Comparison of ENCODE assay signal across 8 cellular contexts in genomic region chr1:88890790-88891317, GRCh38. TPM values are rescaled to one million over a fixed set of nuclear protein-coding genes. Genes with fewer than 3 reads are reported as not detected.
DNase-seq lines count a peak whose midpoint lies in the region; ATAC-seq and TF ChIP-seq lines count a peak whose summit lies in the region.

No MANE protein-coding gene starts in this region.

- peak overlapping the region; percentile 74 for H3K9ac ChIP-seq in H9 (ENCODE audit: extremely low read depth, insufficient read length, low read length)

- ATAC-seq in sciatic nerve (peak; percentile 38), HG03039 (IDR thresholded peaks at IDR 0.05; ENCODE audit: unreplicated experiment) (no peak)

- H3K79me2 ChIP-seq in H9 (ENCODE audit: insufficient read depth, low read length): peaks cover 1% of the 10 kb centered on the region; the same call in 1 of the 2 replicates
- H3K79me2 ChIP-seq in PC-9 (ENCODE audit: low read depth): peaks cover 45% of the 10 kb centered on the region

- H4K5ac ChIP-seq in H9 (ENCODE audit: insufficient read length, low read depth, low read length): no peak overlapping the region

- intact Hi-C loops in PC-9 (cut with micrococcal nuclease; ENCODE audit: unreplicated experiment) (loop anchor here (5.0 kb wide), 1 partner anchor 209 kb away; the partner anchor contains the start of gene PKN2), sciatic nerve (cut with DNase I) (no loop called here)

- H3K79me1 ChIP-seq in H9 (ENCODE audit: insufficient read depth, low read depth, low read length, poor library complexity, severe bottlenecking): no peaks in the 10 kb centered on the region

- peak; percentile 35 for DNase-seq in DMS114 treated with DMSO at 0.1 percent for 48 hours (lab: John Stamatoyannopoulos, UW; ENCODE audit: unreplicated experiment)
- DNase-seq in H9: peak; percentile 38
- peak in 1 of 2 experiments; percentile 42 for DNase-seq in PC-9
- peak; percentile 62 for DNase-seq in astrocyte of the hippocampus (ENCODE audit: low read depth, low spot score)
- no peak for DNase-seq in iPS DF 6.9 (ENCODE audit: low read depth, low spot score)
- no peak for DNase-seq in sciatic nerve (ENCODE audit: low spot score)
- no peak for DNase-seq in activated gamma-delta T cell (lab: John Stamatoyannopoulos, UW)

- H2BK5ac ChIP-seq in H9 (ENCODE audit: insufficient read length, low read length): no peak overlapping the region

- no peaks in the 10 kb centered on the region for H3K23me2 ChIP-seq in H9 (ENCODE audit: insufficient read length, low read depth, low read length, poor library complexity, severe bottlenecking)

- peaks cover 2% of the 10 kb centered on the region; the same call in 1 of the 2 replicates for H3K27me3 Mint-ChIP-seq in H9 (ENCODE audit: low read depth)

- no peak overlapping the region for H3T11ph ChIP-seq in H9 (ENCODE audit: low read length)

- peak overlapping the region in 2 of 3 experiments; percentile 96 to 99; a peak in 1 of 7 replicates for H3K27ac Mint-ChIP-seq in H9

- no TSS peak for BruUV-seq in PC-9 (replicated peaks; lab: Mats Ljungman, UMichigan)

- H3K9me3 ChIP-seq in H9 (ENCODE audit: control insufficient read depth, low read depth, low read length) (no peaks in the 10 kb centered on the region), PC-9 (ENCODE audit: insufficient read depth, low read depth) (no peaks in the 10 kb centered on the region), iPS DF 6.9 (ENCODE audit: control insufficient read depth, insufficient read depth, low read length) (no peaks in the 10 kb centered on the region)

- CTCF ChIA-PET in PC-9 (lab: Charles Lee): no interaction called here

- WGBS in H9 (ENCODE audit: extremely low coverage, insufficient read length, low lambda C conversion rate): no CpG with 5 or more reads among the region's 18 CpGs
- no CpG with 5 or more reads among the region's 18 CpGs for WGBS in iPS DF 6.9 (ENCODE audit: insufficient coverage, insufficient read length)

- H3K4me3 ChIP-seq in PC-9 (peak overlapping the region; percentile 93), iPS DF 6.9 (ENCODE audit: low read length) (peak overlapping the region; percentile 73)

- H3K4ac ChIP-seq in H9 (ENCODE audit: low read depth, low read length): no peak overlapping the region

- H2BK15ac ChIP-seq in H9 (ENCODE audit: low read depth, low read length): no peak overlapping the region

- no peak overlapping the region; the same call in 1 of the 2 replicates for H3K14ac ChIP-seq in H9 (ENCODE audit: insufficient read depth, low read length)

- no peak overlapping the region for H4K91ac ChIP-seq in H9 (ENCODE audit: insufficient read length, low read depth, low read length)

- H4K20me1 ChIP-seq in H9 (ENCODE audit: control insufficient read depth, insufficient read depth, insufficient read length) (no peaks in the 10 kb centered on the region), PC-9 (ENCODE audit: insufficient read depth) (peaks cover 23% of the 10 kb centered on the region; the same call in 1 of the 2 replicates)

- H3K27ac ChIP-seq in H9 (ENCODE audit: insufficient read length, low read depth, low read length) (no peak overlapping the region), PC-9 (peak overlapping the region; percentile 73), iPS DF 6.9 (ENCODE audit: low read length) (no peak overlapping the region)

- H2BK20ac ChIP-seq in H9 (ENCODE audit: low read depth, low read length, poor library complexity, severe bottlenecking): no peak overlapping the region

- no peaks in the 10 kb centered on the region for H3K9me3 Mint-ChIP-seq in H9

- no peak overlapping the region for H2AK5ac ChIP-seq in H9 (ENCODE audit: insufficient read length, low read length)

- TF ChIP-seq CTCF in H9 (conservative IDR thresholded peaks at IDR 0.05) (no peak), PC-9 (conservative IDR thresholded peaks at IDR 0.05) (no peak)

- H3K4me1 ChIP-seq in H9 (ENCODE audit: insufficient read depth, low read length) (no peaks in the 10 kb centered on the region), PC-9 (replicated peaks; ENCODE audit: insufficient read depth) (peaks cover 20% of the 10 kb centered on the region), iPS DF 6.9 (ENCODE audit: control insufficient read depth, insufficient read depth, low read length) (no peaks in the 10 kb centered on the region; the same call in 1 of the 2 replicates)

- H3K27me3 ChIP-seq in H9 (ENCODE audit: insufficient read depth, low read length) (no peaks in the 10 kb centered on the region), PC-9 (ENCODE audit: insufficient read depth, low read depth) (no peaks in the 10 kb centered on the region), iPS DF 6.9 (ENCODE audit: control insufficient read depth, insufficient read depth, low read length) (no peaks in the 10 kb centered on the region)

- peaks cover 0 to 9% (median 5%) of the 10 kb centered on the region in 3 experiments; a peak in 4 of 7 replicates for H3K36me3 Mint-ChIP-seq in H9 (ENCODE audit: insufficient read depth in 1 of 3, low read depth in 3 of 3)

- H3K4me3 Mint-ChIP-seq in H9: peak overlapping the region; percentile 97 to 99

- H3K56ac ChIP-seq in H9 (ENCODE audit: insufficient read length, low read depth, low read length): no peak overlapping the region

- no peaks in the 10 kb centered on the region for H3K9me2 ChIP-seq in PC-9 (ENCODE audit: insufficient read depth)

- H3K23ac ChIP-seq in H9 (ENCODE audit: insufficient read length, low read depth, low read length): no peak overlapping the region

- no peak overlapping the region for H2BK12ac ChIP-seq in H9 (ENCODE audit: insufficient read length, low read depth, low read length)

- peaks cover 13 to 20% of the 10 kb centered on the region in 2 experiments for H3K4me1 Mint-ChIP-seq in H9

- H4K8ac ChIP-seq in H9 (replicated peaks; ENCODE audit: insufficient read length, low read depth, low read length): no peak overlapping the region

- POLR2A ChIA-PET in PC-9 (lab: Charles Lee; ENCODE audit: unreplicated experiment): interaction anchor here (0.7 kb wide), 1 partner anchor 141 kb away, joined by 6 read pairs; no protein-coding TSS in a partner anchor

- H3F3A ChIP-seq in PC-9 (ENCODE audit: insufficient read depth, low read depth): peaks cover 8% of the 10 kb centered on the region; the same call in 1 of the 2 replicates

- H2AFZ ChIP-seq in H9 (ENCODE audit: low read length) (no peak overlapping the region), PC-9 (peak overlapping the region; percentile 93)

- H3K36me3 ChIP-seq in PC-9 (ENCODE audit: low read depth) (peaks cover 21% of the 10 kb centered on the region), iPS DF 6.9 (ENCODE audit: control insufficient read depth, insufficient read depth, low read length) (no peaks in the 10 kb centered on the region)

- H3K4me2 ChIP-seq in H9 (ENCODE audit: insufficient read depth, insufficient read length, low read length) (peak overlapping the region; percentile 76), PC-9 (peak overlapping the region; percentile 98)

- no peak overlapping the region for H3K18ac ChIP-seq in H9 (ENCODE audit: insufficient read length, low read depth, low read length)

- peak overlapping the region; percentile 40 for H2BK120ac ChIP-seq in H9 (ENCODE audit: low read depth, low read length, poor library complexity, severe bottlenecking)

RNA-seq across cellular contexts. Expression of gene GTF2B, which starts 0.5 kb away (rescaled TPM):
- total RNA-seq in H9 (2021): 23.2 TPM in 2 replicates
- 18.3 and 21.9 TPM in 2 replicates for total RNA-seq in PC-9 (2021)
- total RNA-seq in sciatic nerve: 21.8 TPM

Comparison
In these comparisons a context has a peak if more than half of its experiments do, and no peak if none do; other contexts are left out.
1. DNase-seq: peak in DMS114 treated with DMSO at 0.1 percent for 48 hours (single experiment), H9 (single experiment) and astrocyte of the hippocampus (single experiment); none in iPS DF 6.9 (single experiment), sciatic nerve (single experiment) and activated gamma-delta T cell (single experiment).